Comparison of ENCODE assay signal across 27 cellular contexts in genomic region chr18:34531110-34531509, GRCh38.
"Had no signal": no experiment of that assay in that cellular context is flagged by ENCODE, and none has a peak within 500 bp of the region (broad histone marks: within the 10 kb centered on the region; RNA-seq: fewer than 3 reads in every experiment).

No MANE protein-coding gene starts in this region.

- H3K27me3 ChIP-seq: neutrophil, pancreas, right lobe of liver, sigmoid colon, stomach, thyroid gland, tibial nerve, upper lobe of left lung, vagina had no signal

- H3K36me3 ChIP-seq: neutrophil, pancreas, right lobe of liver, sigmoid colon, stomach, thoracic aorta, thyroid gland, tibial nerve, upper lobe of left lung, vagina had no signal

- H3K27ac ChIP-seq: neutrophil, pancreas, psoas muscle, right lobe of liver, sigmoid colon, stomach, thoracic aorta, thyroid gland, tibial nerve, upper lobe of left lung, vagina had no signal

- FAIRE-seq: pancreas, small intestine, urothelium cell line had no signal

- H3K4me1 ChIP-seq: right lobe of liver, sigmoid colon, stomach, tibial nerve, upper lobe of left lung, vagina had no signal

- H3K36me3 Mint-ChIP-seq: natural killer cell treated with Interleukin-12 subunit alpha and Interleukin-12 subunit beta and Interleukin-15 and Interleukin-18, amount 100 ng/mL, for 72 hours; stimulated activated effector memory CD8-positive, alpha-beta T cell treated with anti-CD3 and anti-CD28 coated beads, Interleukin-12 subunit alpha, Interleukin-12 subunit beta, amount 100 ng/mL, for 72 hours; stimulated activated naive B cell treated with anti-CD40 and anti-IgM and Interleukin-4, amounts not matched to agents 10 μg/mL and 1 μg/mL and 100 μg/mL, for 72 hours had no signal

- H3K4me3 ChIP-seq: pancreas, psoas muscle, right lobe of liver, sigmoid colon, stomach, thoracic aorta, thyroid gland, tibial nerve, upper lobe of left lung, vagina had no signal

- ATAC-seq: natural killer cell treated with Interleukin-12 subunit alpha and Interleukin-12 subunit beta and Interleukin-15 and Interleukin-18, amount 100 ng/mL, for 72 hours; pancreas; psoas muscle; right cardiac atrium; right lobe of liver; stimulated activated effector memory CD8-positive, alpha-beta T cell treated with anti-CD3 and anti-CD28 coated beads, Interleukin-12 subunit alpha, Interleukin-12 subunit beta, amount 100 ng/mL, for 72 hours; stimulated activated naive B cell treated with anti-CD40 and anti-IgM and Interleukin-4, amounts not matched to agents 10 μg/mL and 1 μg/mL and 100 μg/mL, for 72 hours had no signal

- H3K9me3 Mint-ChIP-seq: nephron progenitor cell, neural crest cell had no signal

- H3K27ac Mint-ChIP-seq: natural killer cell treated with Interleukin-12 subunit alpha and Interleukin-12 subunit beta and Interleukin-15 and Interleukin-18, amount 100 ng/mL, for 72 hours; nephron progenitor cell; stimulated activated effector memory CD8-positive, alpha-beta T cell treated with anti-CD3 and anti-CD28 coated beads, Interleukin-12 subunit alpha, Interleukin-12 subunit beta, amount 100 ng/mL, for 72 hours; stimulated activated naive B cell treated with anti-CD40 and anti-IgM and Interleukin-4, amounts not matched to agents 10 μg/mL and 1 μg/mL and 100 μg/mL, for 72 hours; stimulated activated naive CD8-positive, alpha-beta T cell treated with anti-CD3 and anti-CD28 coated beads, Interleukin-15, Interleukin-2, amounts not matched to agents 100 ng/mL and 50 ng/mL, for 24 hours had no signal

- H3K27me3 Mint-ChIP-seq: natural killer cell treated with Interleukin-12 subunit alpha and Interleukin-12 subunit beta and Interleukin-15 and Interleukin-18, amount 100 ng/mL, for 72 hours; stimulated activated naive B cell treated with anti-CD40 and anti-IgM and Interleukin-4, amounts not matched to agents 10 μg/mL and 1 μg/mL and 100 μg/mL, for 72 hours; stimulated activated naive CD8-positive, alpha-beta T cell treated with anti-CD3 and anti-CD28 coated beads, Interleukin-15, Interleukin-2, amounts not matched to agents 100 ng/mL and 50 ng/mL, for 24 hours had no signal

- H3K4me1 Mint-ChIP-seq: stimulated activated effector memory CD8-positive, alpha-beta T cell treated with anti-CD3 and anti-CD28 coated beads, Interleukin-12 subunit alpha, Interleukin-12 subunit beta, amount 100 ng/mL, for 72 hours; stimulated activated naive B cell treated with anti-CD40 and anti-IgM and Interleukin-4, amounts not matched to agents 10 μg/mL and 1 μg/mL and 100 μg/mL, for 72 hours had no signal

- H3K4me3 Mint-ChIP-seq: natural killer cell treated with Interleukin-12 subunit alpha and Interleukin-12 subunit beta and Interleukin-15 and Interleukin-18, amount 100 ng/mL, for 72 hours; nephron progenitor cell; neural crest cell; stimulated activated effector memory CD8-positive, alpha-beta T cell treated with anti-CD3 and anti-CD28 coated beads, Interleukin-12 subunit alpha, Interleukin-12 subunit beta, amount 100 ng/mL, for 72 hours; stimulated activated naive B cell treated with anti-CD40 and anti-IgM and Interleukin-4, amounts not matched to agents 10 μg/mL and 1 μg/mL and 100 μg/mL, for 72 hours; stimulated activated naive CD8-positive, alpha-beta T cell treated with anti-CD3 and anti-CD28 coated beads, Interleukin-15, Interleukin-2, amounts not matched to agents 100 ng/mL and 50 ng/mL, for 24 hours had no signal

- DNase-seq: nephron progenitor cell; nucleus accumbens; pancreas; psoas muscle; right cardiac atrium; right lobe of liver; sigmoid colon; small intestine; stimulated activated CD4-positive, alpha-beta T cell treated with anti-CD3 and anti-CD28 coated beads, Interleukin-15, amount 100 ng/mL, for 24 hours; stimulated activated CD4-positive, alpha-beta T cell treated with anti-CD3 and anti-CD28 coated beads, Interleukin-2, amount 100 ng/mL, for 24 hours; stimulated activated CD4-positive, alpha-beta T cell treated with anti-CD3 and anti-CD28 coated beads, Interleukin-2, amount 100 ng/mL, for 48 hours; stimulated activated CD4-positive, alpha-beta T cell treated with anti-CD3 and anti-CD28 coated beads, Interleukin-4, amount 100 ng/mL, for 24 hours; stimulated activated naive B cell treated with anti-CD40 and anti-IgM and Interleukin-4, amounts not matched to agents 10 μg/mL and 1 μg/mL and 100 μg/mL, for 72 hours; stimulated activated naive CD4-positive, alpha-beta T cell treated with Interleukin-2 at 50 U/mL for 16 hours; stomach; thyroid gland; trophoblast cell; upper lobe of left lung had no signal

- H3K9me3 ChIP-seq: neutrophil, pancreas, psoas muscle, right lobe of liver, sigmoid colon, stomach, thoracic aorta, thyroid gland, tibial nerve, upper lobe of left lung, vagina had no signal
